Comparison of ENCODE assay signal across 1 cellular context in the genomic region with DNA sequence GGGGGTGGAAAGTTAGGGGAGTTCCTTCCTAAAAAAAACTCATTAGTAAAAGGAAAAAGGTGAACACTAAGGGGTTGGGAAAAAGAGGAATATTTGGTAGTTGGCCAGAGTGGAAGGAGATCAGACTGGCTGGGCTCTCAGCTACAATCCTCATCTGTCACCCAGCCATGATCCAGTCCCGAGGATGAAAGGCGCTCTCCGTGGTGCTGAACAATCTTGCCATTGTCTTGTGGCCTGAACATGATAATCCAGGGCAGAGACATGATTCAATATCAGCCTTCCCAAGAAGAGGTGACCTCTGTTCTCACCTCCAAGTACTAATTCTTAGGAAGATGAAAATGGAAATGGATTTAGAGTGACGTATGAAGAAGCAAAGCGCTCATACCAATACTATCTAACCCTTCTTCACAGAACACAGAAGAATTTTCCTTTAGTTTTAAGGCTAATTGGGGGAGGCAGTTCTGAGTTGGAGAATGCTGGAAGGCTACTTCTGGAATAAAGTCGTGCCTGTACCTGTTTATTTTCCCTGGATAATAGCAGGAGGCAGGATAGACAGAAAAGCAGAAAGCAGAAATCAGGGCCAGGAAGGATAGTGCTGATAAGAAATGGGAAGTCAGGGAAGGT.
TF ChIP-seq lines count a peak whose summit lies in the region.

No MANE protein-coding gene starts in this region.

TF ChIP-seq in A549, 52 proteins besides CTCF, POLR2A, EP300 and RAD21 (continued from another document):
- TF ChIP-seq REST (IDR thresholded peaks at IDR 0.05) = peak; percentile 92
